17 cellular contexts compared by ENCODE assay signal in genomic region chr18:63451774-63452173, GRCh38. TPM values are rescaled to one million over a fixed set of nuclear protein-coding genes. Genes with fewer than 3 reads are reported as not detected.
DNase-seq lines count a peak whose midpoint lies in the region; ATAC-seq and TF ChIP-seq lines count a peak whose summit lies in the region.
"Had no signal": no experiment of that assay in that cellular context is flagged by ENCODE, and none has a peak within 500 bp of the region (broad histone marks: within the 10 kb centered on the region; RNA-seq: fewer than 3 reads in every experiment).

No MANE protein-coding gene starts in this region.

- H3K9me3 ChIP-seq in mucosa of rectum (ENCODE audit: control insufficient read depth in 2 of 2, low read length in 2 of 2) (no peaks in the 10 kb centered on the region), vagina (no peaks in the 10 kb centered on the region), thyroid gland (no peaks in the 10 kb centered on the region)

- H3K27ac ChIP-seq in mucosa of rectum (ENCODE audit: low read depth in 2 of 2, low read length in 2 of 2) (peak overlapping the region; percentile 30 to 66), vagina (peak overlapping the region; percentile 31), thyroid gland (no peak overlapping the region)
- H3K27ac ChIP-seq: parathyroid adenoma had no signal

- TF ChIP-seq POLR2A in vagina (IDR thresholded peaks at IDR 0.05): no peak
- no peak for TF ChIP-seq POLR2A in thyroid gland (IDR thresholded peaks at IDR 0.05)

- no peaks in the 10 kb centered on the region for H3K27me3 ChIP-seq in mucosa of rectum (ENCODE audit: control insufficient read depth in 2 of 2, insufficient read depth in 2 of 2, low read length in 2 of 2)
- H3K27me3 ChIP-seq in vagina: no peaks in the 10 kb centered on the region
- no peaks in the 10 kb centered on the region for H3K27me3 ChIP-seq in thyroid gland

- H3K9ac ChIP-seq in mucosa of rectum (ENCODE audit: low read depth in 1 of 2, low read length in 2 of 2): no peak overlapping the region
- H3K9ac ChIP-seq: parathyroid adenoma had no signal

- H3K4me3 ChIP-seq in epithelial cell of esophagus (ENCODE audit: low read length) (no peak overlapping the region), mucosa of rectum (ENCODE audit: low read length in 2 of 2) (peak overlapping the region in 1 of 2 donors; percentile 23), vagina (no peak overlapping the region), thyroid gland (replicated peaks in 1 of 3) (no peak overlapping the region)

- DNase-seq in Right ventricle myocardium superior (no peak), cardiac septum (ENCODE audit: low spot score) (no peak), epithelial cell of esophagus (ENCODE audit: low read depth) (peak; percentile 97), vagina (ENCODE audit: extremely low spot score in 2 of 2) (no peak), thyroid gland (no peak), NCI-H187 treated with DMSO at 0.1 percent for 48 hours (lab: John Stamatoyannopoulos, UW) (no peak), NCI-H2171 treated with DMSO at 0.1 percent for 48 hours (lab: John Stamatoyannopoulos, UW) (no peak)
- DNase-seq: ACHN; activated naive CD4-positive, alpha-beta T cell treated with Interleukin-2 at 50 U/mL for 16 hours; CD4-positive, alpha-beta memory T cell; immature natural killer cell; NCI-H524 had no signal

- H3K4me1 ChIP-seq in mucosa of rectum (ENCODE audit: control insufficient read depth in 2 of 2, insufficient read depth in 2 of 2, low read length in 2 of 2) (peaks cover 26 to 29% of the 10 kb centered on the region in 2 donors), vagina (peaks cover 24% of the 10 kb centered on the region), thyroid gland (peaks cover 16 to 18% of the 10 kb centered on the region in 2 donors)
- H3K4me1 ChIP-seq: parathyroid adenoma had no signal

- TF ChIP-seq CTCF in epithelial cell of esophagus (IDR thresholded peaks at IDR 0.05; ENCODE audit: insufficient read depth, low read depth, low read length, missing control alignments) (no peak), vagina (IDR thresholded peaks at IDR 0.05) (no peak), thyroid gland (IDR thresholded peaks at IDR 0.05) (no peak)

- peak; percentile 70 for ATAC-seq in Right ventricle myocardium superior (ENCODE audit: poor library complexity)

- H3K36me3 ChIP-seq in mucosa of rectum (ENCODE audit: control insufficient read depth in 2 of 2, insufficient read depth in 2 of 2, low read length in 2 of 2) (no peaks in the 10 kb centered on the region), vagina (no peaks in the 10 kb centered on the region), thyroid gland (no peaks in the 10 kb centered on the region)

- intact Hi-C loops in Right ventricle myocardium superior (cut with DNase I): no loop called here
- intact Hi-C loops in cardiac septum (cut with DNase I): no loop called here
- intact Hi-C loops in vagina (cut with DNase I): no loop called here
- intact Hi-C loops in thyroid gland (cut with DNase I): no loop called here

- WGBS in thyroid gland, 2 donors: 40 to 53% methylated on average over 6 of the region's 6 CpGs

RNA-seq across cellular contexts. Expression of gene SERPINB5, which starts 25.0 kb away (rescaled TPM):
- total RNA-seq in Right ventricle myocardium superior (not detected), cardiac septum (not detected), vagina (141 TPM), thyroid gland (not detected)
- total RNA-seq: CD4-positive, alpha-beta memory T cell; G401; LHCN-M2; RPMI7951 had no signal

RNA-seq across cellular contexts. Expression of gene VPS4B, which starts 29.5 kb away (rescaled TPM):
- total RNA-seq in Right ventricle myocardium superior (15.9 TPM), cardiac septum (22.4 TPM), vagina (30.7 TPM), thyroid gland (10 to 100 TPM; 36.0 to 50.5 (median 40.9) TPM)

Comparison
In these comparisons a context has a peak if more than half of its experiments do, and no peak if none do; other contexts are left out.
1. H3K27ac ChIP-seq: peak in mucosa of rectum (2 of 2) and vagina (single experiment); none in thyroid gland (0 of 3).
2. RNA of gene SERPINB5, which starts 25.0 kb away (total RNA-seq): 141 TPM in vagina (single experiment); not detected in Right ventricle myocardium superior (single experiment), not detected in cardiac septum (single experiment) and not detected in thyroid gland; every median in the first group is over 100 times any median in the second.